ENCODE assay signal across 1 cellular context in the genomic region with DNA sequence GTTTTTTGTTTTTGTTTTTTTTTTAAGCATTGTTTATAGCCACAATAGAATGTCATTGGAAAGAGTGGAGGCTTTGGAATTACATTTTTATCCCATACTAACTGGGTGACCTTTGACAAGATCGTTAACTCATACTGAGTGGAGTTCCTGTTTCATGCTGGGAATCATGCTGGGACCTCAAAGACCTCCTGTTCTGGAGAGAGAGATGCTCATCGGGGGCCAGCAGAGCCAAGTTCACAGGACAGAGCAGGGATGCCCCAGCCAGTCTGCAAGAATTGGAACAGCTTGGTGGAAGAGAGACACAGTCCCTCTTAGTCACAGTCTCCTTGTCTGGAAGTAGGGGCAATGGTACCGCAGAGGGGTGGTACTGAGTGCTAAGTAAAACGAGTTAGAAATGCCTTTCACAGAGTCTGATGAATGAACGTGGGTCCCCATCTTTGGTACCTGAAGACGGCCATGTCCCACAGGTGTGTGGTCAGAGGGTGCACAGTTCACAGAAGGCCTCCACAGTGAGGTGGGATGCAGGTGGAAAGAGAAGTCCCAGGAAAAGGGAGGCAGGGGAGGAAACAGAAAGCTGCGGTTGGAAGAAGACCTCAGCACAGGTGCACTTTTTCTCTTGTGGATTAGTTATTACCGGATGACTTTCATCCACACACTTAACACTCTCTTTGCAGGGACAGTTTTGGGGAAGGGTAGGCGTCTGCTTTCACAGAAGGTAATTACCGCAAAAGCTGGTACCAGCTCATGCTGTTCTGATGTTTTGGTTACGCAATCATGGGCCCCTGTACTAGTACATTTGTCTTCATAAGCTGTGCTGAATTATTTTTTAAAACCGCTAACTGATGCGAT.
TF ChIP-seq lines count a peak whose summit lies in the region.

No MANE protein-coding gene starts in this region.

TF ChIP-seq in HEK293, 187 proteins besides CTCF, POLR2A, EP300 and RAD21 (continued from another document):
- TF ChIP-seq, protein P1, sequence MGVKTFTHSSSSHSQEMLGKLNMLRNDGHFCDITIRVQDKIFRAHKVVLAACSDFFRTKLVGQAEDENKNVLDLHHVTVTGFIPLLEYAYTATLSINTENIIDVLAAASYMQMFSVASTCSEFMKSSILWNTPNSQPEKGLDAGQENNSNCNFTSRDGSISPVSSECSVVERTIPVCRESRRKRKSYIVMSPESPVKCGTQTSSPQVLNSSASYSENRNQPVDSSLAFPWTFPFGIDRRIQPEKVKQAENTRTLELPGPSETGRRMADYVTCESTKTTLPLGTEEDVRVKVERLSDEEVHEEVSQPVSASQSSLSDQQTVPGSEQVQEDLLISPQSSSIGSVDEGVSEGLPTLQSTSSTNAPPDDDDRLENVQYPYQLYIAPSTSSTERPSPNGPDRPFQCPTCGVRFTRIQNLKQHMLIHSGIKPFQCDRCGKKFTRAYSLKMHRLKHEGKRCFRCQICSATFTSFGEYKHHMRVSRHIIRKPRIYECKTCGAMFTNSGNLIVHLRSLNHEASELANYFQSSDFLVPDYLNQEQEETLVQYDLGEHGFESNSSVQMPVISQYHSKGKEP (tag by site-specific recombination; IDR thresholded peaks at IDR 0.05): no peak
- TF ChIP-seq ZNF548 (tag by site-specific recombination; IDR thresholded peaks at IDR 0.05) (no peak), ZNF366 (tag by site-specific recombination; conservative IDR thresholded peaks at IDR 0.05) (no peak), PRDM1 (tag by site-specific recombination; IDR thresholded peaks at IDR 0.05) (peak; percentile 63), ZNF391 (tag by site-specific recombination; IDR thresholded peaks at IDR 0.05; ENCODE audit: borderline replicate concordance, low read depth) (no peak), ZIC2 (tag by site-specific recombination; IDR thresholded peaks at IDR 0.05) (peak; percentile 96), ZNF423 (tag by site-specific recombination; IDR thresholded peaks at IDR 0.05) (0 out of 2 replicates have a peak, but pooled peaks have one; percentile 28), TCF7L2 (IDR thresholded peaks at IDR 0.05; ENCODE audit: borderline replicate concordance, low read depth, low read length) (no peak), ZNF596 (tag by site-specific recombination; IDR thresholded peaks at IDR 0.05) (0 out of 2 replicates have a peak, but pooled peaks have one; percentile 18), OSR2 (tag by site-specific recombination; IDR thresholded peaks at IDR 0.05) (0 out of 2 replicates have a peak, but pooled peaks have one; percentile 10)
- TF ChIP-seq, protein P2, sequence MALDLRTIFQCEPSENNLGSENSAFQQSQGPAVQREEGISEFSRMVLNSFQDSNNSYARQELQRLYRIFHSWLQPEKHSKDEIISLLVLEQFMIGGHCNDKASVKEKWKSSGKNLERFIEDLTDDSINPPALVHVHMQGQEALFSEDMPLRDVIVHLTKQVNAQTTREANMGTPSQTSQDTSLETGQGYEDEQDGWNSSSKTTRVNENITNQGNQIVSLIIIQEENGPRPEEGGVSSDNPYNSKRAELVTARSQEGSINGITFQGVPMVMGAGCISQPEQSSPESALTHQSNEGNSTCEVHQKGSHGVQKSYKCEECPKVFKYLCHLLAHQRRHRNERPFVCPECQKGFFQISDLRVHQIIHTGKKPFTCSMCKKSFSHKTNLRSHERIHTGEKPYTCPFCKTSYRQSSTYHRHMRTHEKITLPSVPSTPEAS (tag by site-specific recombination; IDR thresholded peaks at IDR 0.05): no peak
- TF ChIP-seq, protein P3, sequence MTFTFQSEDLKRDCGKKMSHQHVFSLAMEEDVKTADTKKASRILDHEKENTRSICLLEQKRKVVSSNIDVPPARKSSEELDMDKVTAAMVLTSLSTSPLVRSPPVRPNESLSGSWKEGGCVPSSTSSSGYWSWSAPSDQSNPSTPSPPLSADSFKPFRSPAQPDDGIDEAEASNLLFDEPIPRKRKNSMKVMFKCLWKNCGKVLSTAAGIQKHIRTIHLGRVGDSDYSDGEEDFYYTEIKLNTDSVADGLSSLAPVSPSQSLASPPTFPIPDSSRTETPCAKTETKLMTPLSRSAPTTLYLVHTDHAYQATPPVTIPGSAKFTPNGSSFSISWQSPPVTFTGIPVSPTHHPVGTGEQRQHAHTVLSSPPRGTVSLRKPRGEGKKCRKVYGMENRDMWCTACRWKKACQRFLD (tag by site-specific recombination; IDR thresholded peaks at IDR 0.05): no peak
- TF ChIP-seq, protein P4, sequence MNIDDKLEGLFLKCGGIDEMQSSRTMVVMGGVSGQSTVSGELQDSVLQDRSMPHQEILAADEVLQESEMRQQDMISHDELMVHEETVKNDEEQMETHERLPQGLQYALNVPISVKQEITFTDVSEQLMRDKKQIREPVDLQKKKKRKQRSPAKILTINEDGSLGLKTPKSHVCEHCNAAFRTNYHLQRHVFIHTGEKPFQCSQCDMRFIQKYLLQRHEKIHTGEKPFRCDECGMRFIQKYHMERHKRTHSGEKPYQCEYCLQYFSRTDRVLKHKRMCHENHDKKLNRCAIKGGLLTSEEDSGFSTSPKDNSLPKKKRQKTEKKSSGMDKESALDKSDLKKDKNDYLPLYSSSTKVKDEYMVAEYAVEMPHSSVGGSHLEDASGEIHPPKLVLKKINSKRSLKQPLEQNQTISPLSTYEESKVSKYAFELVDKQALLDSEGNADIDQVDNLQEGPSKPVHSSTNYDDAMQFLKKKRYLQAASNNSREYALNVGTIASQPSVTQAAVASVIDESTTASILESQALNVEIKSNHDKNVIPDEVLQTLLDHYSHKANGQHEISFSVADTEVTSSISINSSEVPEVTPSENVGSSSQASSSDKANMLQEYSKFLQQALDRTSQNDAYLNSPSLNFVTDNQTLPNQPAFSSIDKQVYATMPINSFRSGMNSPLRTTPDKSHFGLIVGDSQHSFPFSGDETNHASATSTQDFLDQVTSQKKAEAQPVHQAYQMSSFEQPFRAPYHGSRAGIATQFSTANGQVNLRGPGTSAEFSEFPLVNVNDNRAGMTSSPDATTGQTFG (tag by site-specific recombination; IDR thresholded peaks at IDR 0.05; ENCODE audit: borderline replicate concordance): no peak
- TF ChIP-seq, protein P5, sequence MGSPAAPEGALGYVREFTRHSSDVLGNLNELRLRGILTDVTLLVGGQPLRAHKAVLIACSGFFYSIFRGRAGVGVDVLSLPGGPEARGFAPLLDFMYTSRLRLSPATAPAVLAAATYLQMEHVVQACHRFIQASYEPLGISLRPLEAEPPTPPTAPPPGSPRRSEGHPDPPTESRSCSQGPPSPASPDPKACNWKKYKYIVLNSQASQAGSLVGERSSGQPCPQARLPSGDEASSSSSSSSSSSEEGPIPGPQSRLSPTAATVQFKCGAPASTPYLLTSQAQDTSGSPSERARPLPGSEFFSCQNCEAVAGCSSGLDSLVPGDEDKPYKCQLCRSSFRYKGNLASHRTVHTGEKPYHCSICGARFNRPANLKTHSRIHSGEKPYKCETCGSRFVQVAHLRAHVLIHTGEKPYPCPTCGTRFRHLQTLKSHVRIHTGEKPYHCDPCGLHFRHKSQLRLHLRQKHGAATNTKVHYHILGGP (tag by site-specific recombination; IDR thresholded peaks at IDR 0.05): no peak
- TF ChIP-seq, protein P6, sequence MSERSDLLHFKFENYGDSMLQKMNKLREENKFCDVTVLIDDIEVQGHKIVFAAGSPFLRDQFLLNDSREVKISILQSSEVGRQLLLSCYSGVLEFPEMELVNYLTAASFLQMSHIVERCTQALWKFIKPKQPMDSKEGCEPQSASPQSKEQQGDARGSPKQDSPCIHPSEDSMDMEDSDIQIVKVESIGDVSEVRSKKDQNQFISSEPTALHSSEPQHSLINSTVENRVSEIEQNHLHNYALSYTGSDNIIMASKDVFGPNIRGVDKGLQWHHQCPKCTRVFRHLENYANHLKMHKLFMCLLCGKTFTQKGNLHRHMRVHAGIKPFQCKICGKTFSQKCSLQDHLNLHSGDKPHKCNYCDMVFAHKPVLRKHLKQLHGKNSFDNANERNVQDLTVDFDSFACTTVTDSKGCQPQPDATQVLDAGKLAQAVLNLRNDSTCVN (tag by site-specific recombination; optimal IDR thresholded peaks at IDR 0.05): no peak
- TF ChIP-seq, protein P7, sequence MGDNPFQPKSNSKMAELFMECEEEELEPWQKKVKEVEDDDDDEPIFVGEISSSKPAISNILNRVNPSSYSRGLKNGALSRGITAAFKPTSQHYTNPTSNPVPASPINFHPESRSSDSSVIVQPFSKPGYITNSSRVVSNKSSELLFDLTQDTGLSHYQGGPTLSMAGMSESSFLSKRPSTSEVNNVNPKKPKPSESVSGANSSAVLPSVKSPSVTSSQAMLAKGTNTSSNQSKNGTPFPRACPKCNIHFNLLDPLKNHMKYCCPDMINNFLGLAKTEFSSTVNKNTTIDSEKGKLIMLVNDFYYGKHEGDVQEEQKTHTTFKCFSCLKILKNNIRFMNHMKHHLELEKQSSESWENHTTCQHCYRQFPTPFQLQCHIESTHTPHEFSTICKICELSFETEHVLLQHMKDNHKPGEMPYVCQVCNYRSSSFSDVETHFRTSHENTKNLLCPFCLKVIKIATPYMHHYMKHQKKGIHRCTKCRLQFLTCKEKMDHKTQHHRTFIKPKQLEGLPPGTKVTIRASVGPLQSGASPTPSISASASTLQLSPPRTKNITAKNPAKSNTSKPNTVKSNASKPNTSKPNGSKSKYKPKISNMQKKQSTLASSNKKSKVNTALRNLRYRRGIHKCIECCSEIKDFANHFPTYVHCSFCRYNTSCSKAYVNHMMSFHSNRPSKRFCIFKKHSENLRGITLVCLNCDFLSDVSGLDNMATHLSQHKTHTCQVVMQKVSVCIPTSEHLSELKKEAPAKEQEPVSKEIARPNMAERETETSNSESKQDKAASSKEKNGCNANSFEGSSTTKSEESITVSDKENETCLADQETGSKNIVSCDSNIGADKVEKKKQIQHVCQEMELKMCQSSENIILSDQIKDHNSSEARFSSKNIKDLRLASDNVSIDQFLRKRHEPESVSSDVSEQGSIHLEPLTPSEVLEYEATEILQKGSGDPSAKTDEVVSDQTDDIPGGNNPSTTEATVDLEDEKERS (tag by site-specific recombination; IDR thresholded peaks at IDR 0.05): no peak
